ENCODE assay signal across 10 cellular contexts in genomic region chr17:48554412-48555090, GRCh38. TPM values are rescaled to one million over a fixed set of nuclear protein-coding genes. Genes with fewer than 3 reads are reported as not detected.
A peak's percentile ranks its signal among the peaks of the same experiment; 100 is the strongest.
DNase-seq lines count a peak whose midpoint lies in the region; ATAC-seq and TF ChIP-seq lines count a peak whose summit lies in the region.
"Had no signal": no experiment of that assay in that cellular context is flagged by ENCODE, and none has a peak within 500 bp of the region (broad histone marks: within the 10 kb centered on the region; RNA-seq: fewer than 3 reads in every experiment).

No MANE protein-coding gene starts in this region.

- H3K36me3 Mint-ChIP-seq in osteocyte (ENCODE audit: unreplicated experiment): no peaks in the 10 kb centered on the region

- H3K4me3 ChIP-seq in body of pancreas (peak overlapping the region in 1 of 2 donors; percentile 8), left lung (peak overlapping the region in 1 of 2 donors; percentile 6), stomach smooth muscle (ENCODE audit: low read length in 2 of 2) (peak overlapping the region; percentile 65 to 75)

- H3K9me3 Mint-ChIP-seq in osteocyte (ENCODE audit: unreplicated experiment): no peaks in the 10 kb centered on the region

- H3K9ac ChIP-seq in stomach smooth muscle (ENCODE audit: low read length in 2 of 2): peak overlapping the region; percentile 84 to 87

- H3K4me3 Mint-ChIP-seq in osteocyte (ENCODE audit: unreplicated experiment): no peak overlapping the region

- H3K27me3 ChIP-seq in body of pancreas (peaks cover 0 to 34% of the 10 kb centered on the region in 2 donors), left lung (peaks cover 31 to 100% of the 10 kb centered on the region in 2 donors), stomach smooth muscle (ENCODE audit: control insufficient read depth in 1 of 2, insufficient read depth in 2 of 2, low read length in 2 of 2) (peaks cover 0 to 3% of the 10 kb centered on the region in 2 donors)

- no peak overlapping the region for H3K27ac Mint-ChIP-seq in osteocyte (ENCODE audit: unreplicated experiment)

- 23 to 39% methylated on average over 28 to 41 of the region's 41 CpGs for WGBS in body of pancreas, 2 donors

- TF ChIP-seq CTCF in body of pancreas (IDR thresholded peaks at IDR 0.05) (no peak), left lung (IDR thresholded peaks at IDR 0.05) (no peak), osteocyte (IDR thresholded peaks at IDR 0.05) (no peak)

- intact Hi-C loops in body of pancreas (cut with DNase I): no loop called here
- intact Hi-C loops in left lung (cut with DNase I): no loop called here

- H3K9me3 ChIP-seq in body of pancreas (no peaks in the 10 kb centered on the region), left lung (no peaks in the 10 kb centered on the region), stomach smooth muscle (ENCODE audit: control insufficient read depth in 2 of 2, low read length in 2 of 2) (no peaks in the 10 kb centered on the region)

- peak; percentile 20 for ATAC-seq in body of pancreas
- no peak for ATAC-seq in left lung
- ATAC-seq in HG02678 (IDR thresholded peaks at IDR 0.05; ENCODE audit: unreplicated experiment): no peak

- H3K27me3 Mint-ChIP-seq in osteocyte (ENCODE audit: unreplicated experiment): peaks cover 89% of the 10 kb centered on the region

- DNase-seq in NCI-H2227 (lab: John Stamatoyannopoulos, UW; ENCODE audit: unreplicated experiment) (peak; percentile 40), NCI-H2227 treated with DMSO at 0.1 percent for 48 hours (lab: John Stamatoyannopoulos, UW) (no peak), body of pancreas (no peak), left lung (no peak), Ammon's horn (ENCODE audit: low spot score) (no peak), osteocyte (ENCODE audit: extremely low spot score, unreplicated experiment) (no peak)
- DNase-seq: activated T-cell treated with anti-CD3 and anti-CD28 coated beads, Interleukin-2, amount 50 U/mL, for 1 hour had no signal

- H3K4me1 ChIP-seq in body of pancreas (peaks cover 29% of the 10 kb centered on the region), left lung (no peaks in the 10 kb centered on the region), stomach smooth muscle (ENCODE audit: control insufficient read depth, insufficient read depth, low read length) (peaks cover 76% of the 10 kb centered on the region)

- H3K27ac ChIP-seq in body of pancreas (peak overlapping the region in 2 of 4 donors; percentile 41 to 55), left lung (peak overlapping the region; percentile 39 to 82), stomach smooth muscle (ENCODE audit: low read length) (peak overlapping the region; percentile 96)
- H3K27ac ChIP-seq: HL-60 had no signal

- H3K4me1 Mint-ChIP-seq in osteocyte (ENCODE audit: unreplicated experiment): peaks cover 3% of the 10 kb centered on the region

- no peak for TF ChIP-seq POLR2A in body of pancreas (IDR thresholded peaks at IDR 0.05)

- H3K36me3 ChIP-seq in body of pancreas (replicated peaks in 1 of 2; ENCODE audit: insufficient read depth in 1 of 2, low read depth in 2 of 2) (no peaks in the 10 kb centered on the region), left lung (no peaks in the 10 kb centered on the region), stomach smooth muscle (ENCODE audit: control insufficient read depth in 2 of 2, insufficient read depth in 2 of 2, low read length in 2 of 2) (peaks cover 3% of the 10 kb centered on the region in 2 donors)

RNA-seq across cellular contexts. Expression of gene HOXB2, which starts 9.6 kb away (rescaled TPM):
- total RNA-seq in body of pancreas (10 to 100 TPM; 13.7 to 32.3 TPM), left lung (10 to 100 TPM in 1 of 2 donors, 1 to 10 TPM in 1; 9.7 to 11.8 TPM), osteocyte (not detected in 2 replicates)

RNA-seq across cellular contexts. Expression of gene HOXB4, which starts 23.6 kb away (rescaled TPM):
- total RNA-seq in body of pancreas (1 to 10 TPM in 1 of 2 donors, under 1 TPM in 1; 0.26 to 2.3 TPM), left lung (1 to 10 TPM; 4.5 to 4.8 TPM), osteocyte (not detected in 2 replicates)

RNA-seq across cellular contexts. Expression of gene HOXB1, which starts 23.7 kb away (rescaled TPM):
- not detected for total RNA-seq in body of pancreas
- not detected for total RNA-seq in left lung
- not detected in 2 replicates for total RNA-seq in osteocyte

RNA-seq across cellular contexts. Expression of gene HOXB3, which starts 35.5 kb away (rescaled TPM):
- total RNA-seq in body of pancreas (1 to 10 TPM in 1 of 2 donors, not detected in 1; 2.9 TPM), left lung (10 to 100 TPM; 10.4 to 15.0 TPM), osteocyte (0.46 TPM in 1 of 2 replicates, not detected in the other)

RNA-seq across cellular contexts. Expression of gene HOXB5, which starts 39.0 kb away (rescaled TPM):
- under 1 TPM in 1 of 2 donors, not detected in 1; 0.99 TPM for total RNA-seq in body of pancreas
- 1 to 10 TPM; 3.3 to 4.2 TPM for total RNA-seq in left lung
- not detected in 2 replicates for total RNA-seq in osteocyte
